In genomic region chr3:38099518-38099917, GRCh38 we compare ENCODE assay signal across 1 cellular context.
TF ChIP-seq lines count a peak whose summit lies in the region.

No MANE protein-coding gene starts in this region.

TF ChIP-seq in H1, 55 proteins besides CTCF, POLR2A, EP300 and RAD21:
- no peak for TF ChIP-seq KDM4A (IDR thresholded peaks at IDR 0.05; ENCODE audit: low read depth, low read length, severe bottlenecking)
- no peak for TF ChIP-seq GABPA (IDR thresholded peaks at IDR 0.05; ENCODE audit: borderline replicate concordance, insufficient read depth, low read length)
- TF ChIP-seq BRCA1 (IDR thresholded peaks at IDR 0.05; ENCODE audit: low read depth, low read length), result no peak
- TF ChIP-seq USF2 (IDR thresholded peaks at IDR 0.05; ENCODE audit: low read length), result no peak
- no peak for TF ChIP-seq CBX8 (IDR thresholded peaks at IDR 0.05; ENCODE audit: borderline replicate concordance, low read depth, low read length)
- TF ChIP-seq NRF1 (IDR thresholded peaks at IDR 0.05; ENCODE audit: low read depth, low read length), result no peak
- no peak for TF ChIP-seq ATF2 (IDR thresholded peaks at IDR 0.05; ENCODE audit: low read length)
- no peak for TF ChIP-seq SIRT6 (IDR thresholded peaks at IDR 0.05; ENCODE audit: low read length)
